In genomic region chr17:80455328-80455710, GRCh38 we compare ENCODE assay signal across 8 cellular contexts. TPM values are rescaled to one million over a fixed set of nuclear protein-coding genes. Genes with fewer than 3 reads are reported as not detected.
A peak's percentile ranks its signal among the peaks of the same experiment; 100 is the strongest.
DNase-seq lines count a peak whose midpoint lies in the region; ATAC-seq and TF ChIP-seq lines count a peak whose summit lies in the region.

No MANE protein-coding gene starts in this region.

- peak; percentile 12 for ATAC-seq in CD4-positive, alpha-beta T cell (ENCODE audit: poor library complexity)
- ATAC-seq in GM19452 (IDR thresholded peaks at IDR 0.05; ENCODE audit: unreplicated experiment) (peak; percentile 30), left ventricle myocardium superior (peak; percentile 61), HG02642 (IDR thresholded peaks at IDR 0.05; ENCODE audit: poor library complexity, unreplicated experiment) (no peak)
- peak; percentile 19 for ATAC-seq in activated naive CD8-positive, alpha-beta T cell treated with anti-CD3 and anti-CD28 coated beads, Interleukin-2, amount 10 ng/mL, durations not matched to agents 7 days and 5 days (ENCODE audit: low read depth)

- H3K27ac ChIP-seq in CD4-positive, alpha-beta T cell (ENCODE audit: low read depth, low read length): peak overlapping the region; percentile 93

- peak overlapping the region; percentile 90 for H3K4me3 Mint-ChIP-seq in CD4-positive, alpha-beta T cell
- peak overlapping the region; percentile 96 for H3K4me3 Mint-ChIP-seq in activated naive CD8-positive, alpha-beta T cell treated with anti-CD3 and anti-CD28 coated beads, Interleukin-2, amount 10 ng/mL, durations not matched to agents 7 days and 5 days

- peak overlapping the region; percentile 94 for H3K27ac Mint-ChIP-seq in CD4-positive, alpha-beta T cell
- H3K27ac Mint-ChIP-seq in activated naive CD8-positive, alpha-beta T cell treated with anti-CD3 and anti-CD28 coated beads, Interleukin-2, amount 10 ng/mL, durations not matched to agents 7 days and 5 days: peak overlapping the region; percentile 93

- no peaks in the 10 kb centered on the region for H3K9me3 ChIP-seq in CD4-positive, alpha-beta T cell (ENCODE audit: control insufficient read depth, low read length)
- H3K9me3 ChIP-seq in MG63: no peaks in the 10 kb centered on the region

- CTCF ChIA-PET in CD4-positive, alpha-beta T cell (lab: Charles Lee): interaction anchor here (1.0 to 2.0 kb wide), 4 partner anchors 28 to 646 kb away, joined by 3 to 7 read pairs (median 5); no protein-coding TSS in a partner anchor

- no peaks in the 10 kb centered on the region for H3K27me3 ChIP-seq in CD4-positive, alpha-beta T cell (ENCODE audit: control insufficient read depth, insufficient read depth, low read length)
- H3K27me3 ChIP-seq in MG63: no peaks in the 10 kb centered on the region

- DNase-seq in CD4-positive, alpha-beta T cell: peak in 2 of 10 experiments; percentile 9 to 13
- DNase-seq in MG63 (no peak), left ventricle myocardium superior (no peak), renal cortical epithelial cell (ENCODE audit: low read depth) (peak; percentile 11)
- DNase-seq in activated naive CD8-positive, alpha-beta T cell treated with anti-CD3 and anti-CD28 coated beads, Interleukin-2, amount 10 ng/mL, durations not matched to agents 7 days and 5 days: no peak
- no peak for DNase-seq in central memory CD4-positive, alpha-beta T cell

- peaks cover 3% of the 10 kb centered on the region for H3K36me3 Mint-ChIP-seq in CD4-positive, alpha-beta T cell (ENCODE audit: low read depth)
- no peaks in the 10 kb centered on the region for H3K36me3 Mint-ChIP-seq in activated naive CD8-positive, alpha-beta T cell treated with anti-CD3 and anti-CD28 coated beads, Interleukin-2, amount 10 ng/mL, durations not matched to agents 7 days and 5 days

- no peaks in the 10 kb centered on the region for H3K36me3 ChIP-seq in MG63

- peak overlapping the region; percentile 75 for H3K4me3 ChIP-seq in MG63

- POLR2A ChIA-PET in CD4-positive, alpha-beta T cell (lab: Charles Lee): interaction anchor here (0.7 to 2.0 kb wide), 37 partner anchors 9 to 1097 kb away, joined by 3 to 15 read pairs (median 4); partner anchors contain the start of genes CEP131, CHMP6, ENDOV and FAAP100
- POLR2A ChIA-PET in activated naive CD8-positive, alpha-beta T cell treated with anti-CD3 and anti-CD28 coated beads, Interleukin-2, amount 10 ng/mL, durations not matched to agents 7 days and 5 days (lab: Charles Lee): interaction anchor here (0.6 to 2.3 kb wide), 20 partner anchors 8 to 768 kb away, joined by 3 to 24 read pairs (median 5); partner anchors contain the start of genes ENDOV, GAA, NPTX1 and RPTOR

- intact Hi-C loops in CD4-positive, alpha-beta T cell (cut with DNase I, micrococcal nuclease): loop anchor here in 1 of 2 experiments (1.0 to 10.0 kb wide), 6 partner anchors 41 to 1059 kb away; partner anchors contain the start of genes ACTG1, BAIAP2, EIF4A3 and ENDOV
- intact Hi-C loops in left ventricle myocardium superior (cut with micrococcal nuclease): no loop called here

- no peak for TF ChIP-seq CTCF in CD4-positive, alpha-beta T cell (IDR thresholded peaks at IDR 0.05)

- H3K4me1 Mint-ChIP-seq in CD4-positive, alpha-beta T cell (ENCODE audit: low read depth): peaks cover 15% of the 10 kb centered on the region
- H3K4me1 Mint-ChIP-seq in activated naive CD8-positive, alpha-beta T cell treated with anti-CD3 and anti-CD28 coated beads, Interleukin-2, amount 10 ng/mL, durations not matched to agents 7 days and 5 days: peaks cover 30% of the 10 kb centered on the region

- H3K27me3 Mint-ChIP-seq in CD4-positive, alpha-beta T cell: peaks cover 27% of the 10 kb centered on the region
- peaks cover 9% of the 10 kb centered on the region for H3K27me3 Mint-ChIP-seq in activated naive CD8-positive, alpha-beta T cell treated with anti-CD3 and anti-CD28 coated beads, Interleukin-2, amount 10 ng/mL, durations not matched to agents 7 days and 5 days

- H3K9me3 Mint-ChIP-seq in CD4-positive, alpha-beta T cell: no peaks in the 10 kb centered on the region
- H3K9me3 Mint-ChIP-seq in activated naive CD8-positive, alpha-beta T cell treated with anti-CD3 and anti-CD28 coated beads, Interleukin-2, amount 10 ng/mL, durations not matched to agents 7 days and 5 days: no peaks in the 10 kb centered on the region

RNA-seq across cellular contexts. Expression of gene NPTX1, which starts 21.1 kb away (rescaled TPM):
- total RNA-seq in CD4-positive, alpha-beta T cell: under 1 TPM; 0.25 to 0.58 TPM
- 0.91 TPM in 1 of 2 replicates, not detected in the other for total RNA-seq in MG63 (2014; rRNA removed; shearing (Covaris generic); ENCODE audit: low replicate concordance)
- total RNA-seq in activated naive CD8-positive, alpha-beta T cell treated with anti-CD3 and anti-CD28 coated beads, Interleukin-2, amount 10 ng/mL, durations not matched to agents 7 days and 5 days: 1 to 10 TPM; 2.5 to 2.8 TPM
- total RNA-seq in left ventricle myocardium superior: not detected
- 0.17 TPM in 1 of 2 replicates, not detected in the other for total RNA-seq in renal cortical epithelial cell

RNA-seq across cellular contexts. Expression of gene ENDOV, which starts 40.4 kb away (rescaled TPM):
- 10 to 100 TPM; 10.1 to 12.0 TPM for total RNA-seq in CD4-positive, alpha-beta T cell
- total RNA-seq in MG63 (2014; rRNA removed; shearing (Covaris generic); ENCODE audit: low replicate concordance): 20.4 and 39.7 TPM in 2 replicates
- 10 to 100 TPM; 17.8 to 23.1 TPM for total RNA-seq in activated naive CD8-positive, alpha-beta T cell treated with anti-CD3 and anti-CD28 coated beads, Interleukin-2, amount 10 ng/mL, durations not matched to agents 7 days and 5 days
- total RNA-seq in left ventricle myocardium superior (9.1 TPM), renal cortical epithelial cell (15.5 and 19.2 TPM in 2 replicates)
